15 cellular contexts compared by ENCODE assay signal in the genomic region with DNA sequence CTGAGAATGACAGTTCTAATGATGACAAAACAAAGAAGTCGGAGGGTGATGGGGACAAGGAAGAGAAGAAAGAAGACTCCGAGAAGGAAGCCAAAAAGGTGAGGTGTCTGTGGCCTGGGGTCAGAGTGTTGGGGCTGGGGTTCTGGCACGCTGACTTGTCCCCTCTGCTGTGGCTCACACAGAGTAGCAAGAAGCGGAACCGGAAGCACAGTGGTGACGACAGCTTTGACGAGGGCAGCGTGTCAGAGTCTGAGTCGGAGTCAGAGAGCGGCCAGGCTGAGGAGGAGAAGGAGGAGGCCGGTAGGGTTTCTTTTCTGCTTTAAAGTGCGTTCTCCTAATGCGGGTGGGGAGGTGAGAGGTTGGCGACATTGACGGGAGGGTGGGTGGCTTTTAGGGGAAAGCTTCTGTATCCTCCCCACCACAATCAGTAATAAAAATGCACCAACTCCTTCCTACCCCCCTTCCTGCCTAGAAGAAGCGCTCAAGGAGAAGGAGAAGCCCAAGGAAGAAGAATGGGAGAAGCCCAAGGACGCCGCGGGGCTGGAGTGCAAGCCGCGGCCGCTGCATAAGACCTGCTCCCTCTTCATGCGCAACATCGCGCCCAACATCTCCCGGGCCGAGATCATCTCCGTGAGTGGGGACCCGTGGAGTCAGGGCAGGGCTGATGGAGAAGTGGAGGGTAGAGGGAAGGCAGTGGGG. TPM values are rescaled to one million over a fixed set of nuclear protein-coding genes. Genes with fewer than 3 reads are reported as not detected.
DNase-seq lines count a peak whose midpoint lies in the region; ATAC-seq, FAIRE-seq and TF ChIP-seq lines count a peak whose summit lies in the region.
"Had no signal": no experiment of that assay in that cellular context is flagged by ENCODE, and none has a peak within 500 bp of the region (broad histone marks: within the 10 kb centered on the region; RNA-seq: fewer than 3 reads in every experiment).

No MANE protein-coding gene starts in this region.

- DNase-seq in A673 (ENCODE audit: low spot score) (no peak), H9 (no peak), choroid plexus epithelial cell (ENCODE audit: low read depth) (peak; percentile 23), NCI-H1694 (lab: John Stamatoyannopoulos, UW) (no peak), D721Med (ENCODE audit: insufficient read length, low spot score) (no peak), ureter (ENCODE audit: low spot score) (no peak)
- no peak for DNase-seq in T-helper 2 cell treated with Interferon-gamma antibody and Interleukin-4, amounts not matched to agents 5 μg/mL and 100 μg/mL, for 36 hours (ENCODE audit: low spot score)
- DNase-seq: GOT3, midbrain, NCI-H510A, retina, SHP77 treated with DMSO at 0.1 percent for 48 hours, upper lobe of left lung had no signal

- H3K27me3 ChIP-seq in A673 (replicated peaks; ENCODE audit: insufficient read depth, low read depth, low read length, poor library complexity), result no peaks in the 10 kb centered on the region
- no peaks in the 10 kb centered on the region for H3K27me3 ChIP-seq in H9 (ENCODE audit: insufficient read depth, low read length)
- H3K27me3 ChIP-seq: upper lobe of left lung had no signal

- no peak overlapping the region for H2BK20ac ChIP-seq in H9 (ENCODE audit: low read depth, low read length, poor library complexity, severe bottlenecking)

- H3K36me3 ChIP-seq in A673 (ENCODE audit: insufficient read depth, low read length, poor library complexity, severe bottlenecking), result peaks cover 84% of the 10 kb centered on the region

- H3K4me1 ChIP-seq in A673 (ENCODE audit: insufficient read depth, low read length, poor library complexity, severe bottlenecking) (peaks cover 21% of the 10 kb centered on the region), H9 (ENCODE audit: insufficient read depth, low read length) (no peaks in the 10 kb centered on the region; the same call in 1 of the 2 replicates)

- TF ChIP-seq CTCF in A673 (conservative IDR thresholded peaks at IDR 0.05; ENCODE audit: low read depth, low read length) (no peak), H9 (conservative IDR thresholded peaks at IDR 0.05) (no peak), choroid plexus epithelial cell (conservative IDR thresholded peaks at IDR 0.05; ENCODE audit: low read depth, low read length) (no peak), D721Med (IDR thresholded peaks at IDR 0.05; ENCODE audit: insufficient read depth, missing control alignments) (no peak)

- H2BK120ac ChIP-seq in H9 (ENCODE audit: low read depth, low read length, poor library complexity, severe bottlenecking), result no peak overlapping the region

- H3K79me1 ChIP-seq in H9 (ENCODE audit: insufficient read depth, low read depth, low read length, poor library complexity, severe bottlenecking), result peaks cover 6% of the 10 kb centered on the region

- no peak overlapping the region for H2BK5ac ChIP-seq in H9 (ENCODE audit: insufficient read length, low read length)

- no peak overlapping the region for H2BK15ac ChIP-seq in H9 (ENCODE audit: low read depth, low read length)

- peaks cover 77 to 89% (median 88%) of the 10 kb centered on the region in 3 experiments for H3K36me3 Mint-ChIP-seq in H9 (ENCODE audit: insufficient read depth in 1 of 3, low read depth in 3 of 3)
- peaks cover 78% of the 10 kb centered on the region for H3K36me3 Mint-ChIP-seq in T-helper 2 cell treated with Interferon-gamma antibody and Interleukin-4, amounts not matched to agents 5 μg/mL and 100 μg/mL, for 36 hours (ENCODE audit: low read depth)

- H2BK12ac ChIP-seq in H9 (ENCODE audit: insufficient read length, low read depth, low read length), result no peak overlapping the region

- no peak overlapping the region for H3T11ph ChIP-seq in H9 (ENCODE audit: low read length)

- no peak overlapping the region for H3K27ac ChIP-seq in A673 (ENCODE audit: low read depth, low read length, poor library complexity, severe bottlenecking)
- H3K27ac ChIP-seq in H9 (ENCODE audit: insufficient read length, low read depth, low read length), result no peak overlapping the region
- H3K27ac ChIP-seq: upper lobe of left lung had no signal

- no peak overlapping the region for H3K23ac ChIP-seq in H9 (ENCODE audit: insufficient read length, low read depth, low read length)

- H3K14ac ChIP-seq in H9 (ENCODE audit: insufficient read depth, low read length), result no peak overlapping the region

- intact Hi-C loops in A673 (cut with micrococcal nuclease; ENCODE audit: unreplicated experiment), result no loop called here

- CTCF ChIA-PET in A673 (lab: Charles Lee), result no interaction called here

- H2AFZ ChIP-seq in H9 (ENCODE audit: low read length), result no peak overlapping the region

- no peak overlapping the region for H2AK5ac ChIP-seq in H9 (ENCODE audit: insufficient read length, low read length)

- H4K91ac ChIP-seq in H9 (ENCODE audit: insufficient read length, low read depth, low read length), result no peak overlapping the region

- no peak for ATAC-seq in activated CD4-positive, CD25-positive, alpha-beta regulatory T cell treated with anti-CD3 and anti-CD28 coated beads, Interleukin-2, amount 50 U/mL, for 24 hours
- ATAC-seq: esophagus mucosa had no signal

- no peak overlapping the region for H4K5ac ChIP-seq in H9 (ENCODE audit: insufficient read length, low read depth, low read length)

- no peak overlapping the region for H4K8ac ChIP-seq in H9 (replicated peaks; ENCODE audit: insufficient read length, low read depth, low read length)

- no CpG with 5 or more reads among the region's 29 CpGs for WGBS in H9 (ENCODE audit: extremely low coverage, insufficient read length, low lambda C conversion rate)

- POLR2A ChIA-PET in A673 (lab: Charles Lee; ENCODE audit: low non-redundant PET), result no interaction called here

- no peaks in the 10 kb centered on the region; the same call in 1 of the 2 replicates for H3K27me3 Mint-ChIP-seq in H9 (ENCODE audit: low read depth)
- no peaks in the 10 kb centered on the region for H3K27me3 Mint-ChIP-seq in T-helper 2 cell treated with Interferon-gamma antibody and Interleukin-4, amounts not matched to agents 5 μg/mL and 100 μg/mL, for 36 hours (ENCODE audit: low read depth)

- peaks cover 8% of the 10 kb centered on the region for H3K23me2 ChIP-seq in H9 (ENCODE audit: insufficient read length, low read depth, low read length, poor library complexity, severe bottlenecking)

- peak overlapping the region in 2 of 3 experiments; percentile 77 to 88; a peak in 4 of 7 replicates for H3K27ac Mint-ChIP-seq in H9
- peak overlapping the region; percentile 50 for H3K27ac Mint-ChIP-seq in T-helper 2 cell treated with Interferon-gamma antibody and Interleukin-4, amounts not matched to agents 5 μg/mL and 100 μg/mL, for 36 hours

- H3K4me3 Mint-ChIP-seq in H9, result 0 out of 5 replicates have a peak overlapping the region, but pooled peaks of 1 of the 2 experiments have one; percentile 7
- no peak overlapping the region for H3K4me3 Mint-ChIP-seq in T-helper 2 cell treated with Interferon-gamma antibody and Interleukin-4, amounts not matched to agents 5 μg/mL and 100 μg/mL, for 36 hours

- peaks cover 28 to 47% of the 10 kb centered on the region in 2 experiments for H3K4me1 Mint-ChIP-seq in H9
- peaks cover 27% of the 10 kb centered on the region for H3K4me1 Mint-ChIP-seq in T-helper 2 cell treated with Interferon-gamma antibody and Interleukin-4, amounts not matched to agents 5 μg/mL and 100 μg/mL, for 36 hours (ENCODE audit: low read depth)

- H3K4me2 ChIP-seq in H9 (ENCODE audit: insufficient read depth, insufficient read length, low read length), result no peak overlapping the region

- H3K9me3 ChIP-seq in A673 (ENCODE audit: low read depth, low read length, poor library complexity, severe bottlenecking), result no peaks in the 10 kb centered on the region
- H3K9me3 ChIP-seq in H9 (ENCODE audit: control insufficient read depth, low read depth, low read length), result no peaks in the 10 kb centered on the region
- H3K9me3 ChIP-seq: upper lobe of left lung had no signal

- no peak for FAIRE-seq in D721Med (lab: Jason Lieb, UNC)

- H3K18ac ChIP-seq in H9 (ENCODE audit: insufficient read length, low read depth, low read length), result no peak overlapping the region

- no peak overlapping the region for H3K4ac ChIP-seq in H9 (ENCODE audit: low read depth, low read length)

- peaks cover 8% of the 10 kb centered on the region; the same call in 1 of the 2 replicates for H3K79me2 ChIP-seq in H9 (ENCODE audit: insufficient read depth, low read length)

- H3K56ac ChIP-seq in H9 (ENCODE audit: insufficient read length, low read depth, low read length), result no peak overlapping the region

- no peak overlapping the region for H3K4me3 ChIP-seq in A673 (ENCODE audit: low read depth, low read length, poor library complexity, severe bottlenecking)
- no peak overlapping the region for H3K4me3 ChIP-seq in choroid plexus epithelial cell (ENCODE audit: low read depth, low read length)
- H3K4me3 ChIP-seq: upper lobe of left lung had no signal

- no peak overlapping the region for H3K9ac ChIP-seq in H9 (ENCODE audit: extremely low read depth, insufficient read length, low read length)

- H4K20me1 ChIP-seq in H9 (ENCODE audit: control insufficient read depth, insufficient read depth, insufficient read length), result no peaks in the 10 kb centered on the region

- H3K9me3 Mint-ChIP-seq in H9, result no peaks in the 10 kb centered on the region
- no peaks in the 10 kb centered on the region for H3K9me3 Mint-ChIP-seq in T-helper 2 cell treated with Interferon-gamma antibody and Interleukin-4, amounts not matched to agents 5 μg/mL and 100 μg/mL, for 36 hours

- BruUV-seq in A673 (replicated peaks; lab: Mats Ljungman, UMichigan), result TSS peak; percentile 42

RNA-seq across cellular contexts. Expression of a gene that starts 4.6 kb away (rescaled TPM):
- total RNA-seq in A673 (2021), result 4.7 and 5.0 TPM in 2 replicates
- 4.3 and 4.6 TPM in 2 replicates for total RNA-seq in H9 (2021)
- total RNA-seq in ureter, result 4.6 TPM

RNA-seq across cellular contexts. Expression of a gene that starts 10.0 kb away (rescaled TPM):
- total RNA-seq in A673 (2021) (257 and 277 TPM in 2 replicates), H9 (2021) (373 and 382 TPM in 2 replicates), ureter (133 TPM)

RNA-seq across cellular contexts. Expression of a gene that starts 10.8 kb away (rescaled TPM):
- total RNA-seq in A673 (2021), result 0.52 and 0.87 TPM in 2 replicates
- 5.7 and 7.0 TPM in 2 replicates for total RNA-seq in H9 (2021)
- total RNA-seq in ureter, result 4.0 TPM

RNA-seq across cellular contexts. Expression of a gene that starts 17.7 kb away (rescaled TPM):
- total RNA-seq in A673 (2021), result 114 and 140 TPM in 2 replicates
- total RNA-seq in H9 (2021), result 120 and 122 TPM in 2 replicates
- total RNA-seq in ureter, result 120 TPM

RNA-seq across cellular contexts. Expression of a gene that starts 32.4 kb away (rescaled TPM):
- 23.8 and 26.1 TPM in 2 replicates for total RNA-seq in A673 (2021)
- 42.3 and 43.0 TPM in 2 replicates for total RNA-seq in H9 (2021)
- total RNA-seq in ureter, result 41.9 TPM
